In the genomic region with DNA sequence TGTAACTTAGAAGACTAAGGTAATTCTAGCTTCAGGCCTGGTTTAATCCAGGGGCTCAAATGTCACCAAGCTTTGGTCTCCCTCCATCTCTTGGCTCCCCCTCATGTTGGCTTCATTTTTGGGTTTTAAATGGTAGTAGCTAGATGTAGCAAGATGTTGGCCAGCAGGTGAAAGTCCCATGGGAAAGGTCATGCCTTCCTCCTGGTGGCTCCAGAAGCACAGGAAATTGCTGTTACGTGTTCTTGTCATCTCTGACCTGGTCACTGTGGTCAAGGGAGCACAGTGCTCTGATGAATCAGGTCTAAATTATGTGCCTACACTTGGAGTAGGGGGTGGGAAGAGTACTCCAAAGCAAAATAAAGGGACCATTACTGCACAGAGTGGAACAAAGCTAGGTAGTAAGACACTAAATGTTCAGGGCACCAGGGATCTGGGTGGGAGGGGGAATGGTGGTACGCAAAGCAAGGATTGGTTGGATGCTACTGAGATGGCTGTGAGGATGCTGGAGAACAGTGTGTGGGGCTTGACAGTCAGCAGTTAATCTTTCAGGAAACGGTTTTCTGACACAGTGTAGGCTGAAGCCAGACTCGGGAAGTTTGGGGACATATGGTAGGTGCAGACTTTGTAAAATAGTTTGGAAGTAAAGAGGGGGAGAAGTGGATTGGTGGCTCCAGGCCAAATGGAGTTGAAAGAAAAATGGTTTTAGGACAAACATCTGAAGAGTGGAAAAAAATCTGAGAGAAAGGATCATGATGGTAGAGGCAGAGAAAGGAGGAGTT, we compare ENCODE assay signal across 13 cellular contexts. TPM values are rescaled to one million over a fixed set of nuclear protein-coding genes. Genes with fewer than 3 reads are reported as not detected.
DNase-seq lines count a peak whose midpoint lies in the region; ATAC-seq and TF ChIP-seq lines count a peak whose summit lies in the region.
"Had no signal": no experiment of that assay in that cellular context is flagged by ENCODE, and none has a peak within 500 bp of the region (broad histone marks: within the 10 kb centered on the region; RNA-seq: fewer than 3 reads in every experiment).

No MANE protein-coding gene starts in this region.

- no peaks in the 10 kb centered on the region for H3K9me3 Mint-ChIP-seq in activated naive CD8-positive, alpha-beta T cell treated with anti-CD3 and anti-CD28 coated beads, Interleukin-2, amount 10 ng/mL, durations not matched to agents 7 days and 5 days
- no peaks in the 10 kb centered on the region for H3K9me3 Mint-ChIP-seq in activated naive CD8-positive, alpha-beta T cell treated with anti-CD3 and anti-CD28 coated beads, Interleukin-2, amount 50 U/mL, for 24 hours
- H3K9me3 Mint-ChIP-seq: activated T-cell treated with anti-CD3 and anti-CD28 coated beads, Interleukin-2, amount 50 U/mL, for 72 hours had no signal

- H3K27ac Mint-ChIP-seq in activated naive CD8-positive, alpha-beta T cell treated with anti-CD3 and anti-CD28 coated beads, Interleukin-2, amount 10 ng/mL, durations not matched to agents 7 days and 5 days: peak overlapping the region; percentile 11
- H3K27ac Mint-ChIP-seq in activated naive CD8-positive, alpha-beta T cell treated with anti-CD3 and anti-CD28 coated beads, Interleukin-2, amount 50 U/mL, for 24 hours: no peak overlapping the region
- H3K27ac Mint-ChIP-seq: activated T-cell treated with anti-CD3 and anti-CD28 coated beads, Interleukin-2, amount 50 U/mL, for 72 hours; progenitor cell of endocrine pancreas had no signal

- no peak overlapping the region for H2AFZ ChIP-seq in MM.1S (ENCODE audit: low read length)

- no peaks in the 10 kb centered on the region for H3K27me3 ChIP-seq in tibial artery
- H3K27me3 ChIP-seq in MM.1S (replicated peaks; ENCODE audit: insufficient read depth, low read length): no peaks in the 10 kb centered on the region
- H3K27me3 ChIP-seq: foreskin keratinocyte had no signal

- DNase-seq in activated naive CD8-positive, alpha-beta T cell treated with anti-CD3 and anti-CD28 coated beads, Interleukin-2, amount 10 ng/mL, durations not matched to agents 7 days and 5 days: no peak
- DNase-seq in activated naive CD8-positive, alpha-beta T cell treated with anti-CD3 and anti-CD28 coated beads, Interleukin-2, amount 50 U/mL, for 24 hours: no peak
- DNase-seq in SW480 (ENCODE audit: low spot score): peak; percentile 60
- DNase-seq in glomerular visceral epithelial cell (ENCODE audit: extremely low spot score): peak; percentile 68
- DNase-seq in tibial artery: no peak
- DNase-seq in MM.1S: no peak
- no peak for DNase-seq in activated effector memory CD4-positive, alpha-beta T cell treated with anti-CD3 and anti-CD28 coated beads, Interleukin-2, amount 50 U/mL, for 16 hours
- no peak for DNase-seq in NCI-H146 (lab: John Stamatoyannopoulos, UW)
- DNase-seq: activated T-cell treated with anti-CD3 and anti-CD28 coated beads, Interleukin-2, amount 50 U/mL, for 72 hours; central memory CD4-positive, alpha-beta T cell; foreskin keratinocyte; stimulated activated CD4-positive, alpha-beta T cell treated with anti-CD3 and anti-CD28 coated beads, Interleukin-4, amount 100 ng/mL, for 4 hours had no signal

- H3K4me3 Mint-ChIP-seq in activated naive CD8-positive, alpha-beta T cell treated with anti-CD3 and anti-CD28 coated beads, Interleukin-2, amount 10 ng/mL, durations not matched to agents 7 days and 5 days: no peak overlapping the region
- H3K4me3 Mint-ChIP-seq in activated naive CD8-positive, alpha-beta T cell treated with anti-CD3 and anti-CD28 coated beads, Interleukin-2, amount 50 U/mL, for 24 hours: no peak overlapping the region
- H3K4me3 Mint-ChIP-seq: activated T-cell treated with anti-CD3 and anti-CD28 coated beads, Interleukin-2, amount 50 U/mL, for 72 hours had no signal

- no peak overlapping the region for H3K4me3 ChIP-seq in tibial artery
- H3K4me3 ChIP-seq in MM.1S (ENCODE audit: low read length): no peak overlapping the region

- H3K9me3 ChIP-seq in tibial artery (no peaks in the 10 kb centered on the region), MM.1S (replicated peaks; ENCODE audit: insufficient read depth, low read length) (no peaks in the 10 kb centered on the region)

- peaks cover 0 to 5% (median 0%) of the 10 kb centered on the region in 3 donors for H3K36me3 ChIP-seq in tibial artery
- H3K36me3 ChIP-seq in MM.1S (replicated peaks; ENCODE audit: insufficient read depth, low read length): no peaks in the 10 kb centered on the region

- ATAC-seq in activated naive CD8-positive, alpha-beta T cell treated with anti-CD3 and anti-CD28 coated beads, Interleukin-2, amount 10 ng/mL, durations not matched to agents 7 days and 5 days (ENCODE audit: low read depth): no peak
- ATAC-seq in activated naive CD8-positive, alpha-beta T cell treated with anti-CD3 and anti-CD28 coated beads, Interleukin-2, amount 50 U/mL, for 24 hours: no peak
- ATAC-seq: activated T-cell treated with anti-CD3 and anti-CD28 coated beads, Interleukin-2, amount 50 U/mL, for 72 hours; foreskin keratinocyte had no signal

- no peaks in the 10 kb centered on the region for H3K9me2 ChIP-seq in MM.1S (replicated peaks; ENCODE audit: insufficient read depth, low read length)

- H3K27ac ChIP-seq in tibial artery (peak overlapping the region; percentile 29 to 46), MM.1S (ENCODE audit: low read length) (no peak overlapping the region)
- H3K27ac ChIP-seq: foreskin keratinocyte had no signal

- H4K20me1 ChIP-seq in MM.1S (ENCODE audit: insufficient read depth, low read length): no peaks in the 10 kb centered on the region

- H3K9ac ChIP-seq in MM.1S (ENCODE audit: low read length): no peak overlapping the region

- peaks cover 8% of the 10 kb centered on the region; the same call in 1 of the 2 replicates for H3F3A ChIP-seq in MM.1S (ENCODE audit: insufficient read depth, low read length)

- H3K4me1 Mint-ChIP-seq in activated naive CD8-positive, alpha-beta T cell treated with anti-CD3 and anti-CD28 coated beads, Interleukin-2, amount 10 ng/mL, durations not matched to agents 7 days and 5 days: peaks cover 33% of the 10 kb centered on the region
- peaks cover 62% of the 10 kb centered on the region for H3K4me1 Mint-ChIP-seq in activated naive CD8-positive, alpha-beta T cell treated with anti-CD3 and anti-CD28 coated beads, Interleukin-2, amount 50 U/mL, for 24 hours

- peaks cover 24% of the 10 kb centered on the region for H3K36me3 Mint-ChIP-seq in activated naive CD8-positive, alpha-beta T cell treated with anti-CD3 and anti-CD28 coated beads, Interleukin-2, amount 10 ng/mL, durations not matched to agents 7 days and 5 days
- peaks cover 4% of the 10 kb centered on the region for H3K36me3 Mint-ChIP-seq in activated naive CD8-positive, alpha-beta T cell treated with anti-CD3 and anti-CD28 coated beads, Interleukin-2, amount 50 U/mL, for 24 hours (ENCODE audit: low read depth)

- intact Hi-C loops in tibial artery (cut with DNase I; ENCODE audit: low total_unique reads): no loop called here

- POLR2A ChIA-PET in activated naive CD8-positive, alpha-beta T cell treated with anti-CD3 and anti-CD28 coated beads, Interleukin-2, amount 10 ng/mL, durations not matched to agents 7 days and 5 days (lab: Charles Lee): no interaction called here

- TF ChIP-seq CTCF in tibial artery (IDR thresholded peaks at IDR 0.05) (no peak), MM.1S (IDR thresholded peaks at IDR 0.05; ENCODE audit: low read length) (no peak)

- H3K4me1 ChIP-seq in tibial artery (peaks cover 0 to 80% (median 39%) of the 10 kb centered on the region in 4 donors), MM.1S (ENCODE audit: low read length) (peaks cover 31% of the 10 kb centered on the region)

- H3K79me2 ChIP-seq in MM.1S (ENCODE audit: low read length): peaks cover 61% of the 10 kb centered on the region

- H3K4me2 ChIP-seq in MM.1S (ENCODE audit: low read depth, low read length): no peak overlapping the region

- H3K27me3 Mint-ChIP-seq in activated naive CD8-positive, alpha-beta T cell treated with anti-CD3 and anti-CD28 coated beads, Interleukin-2, amount 10 ng/mL, durations not matched to agents 7 days and 5 days: no peaks in the 10 kb centered on the region
- no peaks in the 10 kb centered on the region for H3K27me3 Mint-ChIP-seq in activated naive CD8-positive, alpha-beta T cell treated with anti-CD3 and anti-CD28 coated beads, Interleukin-2, amount 50 U/mL, for 24 hours
- H3K27me3 Mint-ChIP-seq: progenitor cell of endocrine pancreas had no signal

RNA-seq across cellular contexts. Expression of gene CDS2, which starts 30.1 kb away (rescaled TPM):
- total RNA-seq in activated naive CD8-positive, alpha-beta T cell treated with anti-CD3 and anti-CD28 coated beads, Interleukin-2, amount 10 ng/mL, durations not matched to agents 7 days and 5 days: 10 to 100 TPM; 59.1 to 59.2 TPM

RNA-seq across cellular contexts. Expression of gene PCNA, which starts 37.1 kb away (rescaled TPM):
- total RNA-seq in activated naive CD8-positive, alpha-beta T cell treated with anti-CD3 and anti-CD28 coated beads, Interleukin-2, amount 10 ng/mL, durations not matched to agents 7 days and 5 days: 100 to 1,000 TPM; 393 to 421 TPM

RNA-seq across cellular contexts. Expression of gene TMEM230, which starts 44.0 kb away (rescaled TPM):
- total RNA-seq in activated naive CD8-positive, alpha-beta T cell treated with anti-CD3 and anti-CD28 coated beads, Interleukin-2, amount 10 ng/mL, durations not matched to agents 7 days and 5 days: 10 to 100 TPM; 69.9 to 71.7 TPM

Comparison
In these comparisons a context has a peak if more than half of its experiments do, and no peak if none do; other contexts are left out.
1. DNase-seq: peak in SW480 (single experiment) and glomerular visceral epithelial cell (single experiment); none in activated naive CD8-positive, alpha-beta T cell treated with anti-CD3 and anti-CD28 coated beads, Interleukin-2, amount 10 ng/mL, durations not matched to agents 7 days and 5 days (single experiment), activated naive CD8-positive, alpha-beta T cell treated with anti-CD3 and anti-CD28 coated beads, Interleukin-2, amount 50 U/mL, for 24 hours (single experiment), tibial artery (0 of 2), MM.1S (single experiment), activated effector memory CD4-positive, alpha-beta T cell treated with anti-CD3 and anti-CD28 coated beads, Interleukin-2, amount 50 U/mL, for 16 hours (single experiment) and NCI-H146 (single experiment).